ENCODE assay signal across 14 cellular contexts in genomic region chr17:37177234-37177633, GRCh38.
DNase-seq lines count a peak whose midpoint lies in the region; ATAC-seq, FAIRE-seq and TF ChIP-seq lines count a peak whose summit lies in the region.
"Had no signal": no experiment of that assay in that cellular context is flagged by ENCODE, and none has a peak within 500 bp of the region (broad histone marks: within the 10 kb centered on the region; RNA-seq: fewer than 3 reads in every experiment).

No MANE protein-coding gene starts in this region.

- CTCF ChIA-PET in WTC11 (lab: Charles Lee): no interaction called here

- H3K27me3 Mint-ChIP-seq in WTC11 (ENCODE audit: low read depth): no peaks in the 10 kb centered on the region
- H3K27me3 Mint-ChIP-seq: activated naive CD8-positive, alpha-beta T cell treated with anti-CD3 and anti-CD28 coated beads for 36 hours; IgD-negative memory B cell had no signal

- no peaks in the 10 kb centered on the region for H3K9me2 ChIP-seq in Karpas-422 (replicated peaks; ENCODE audit: insufficient read depth, low read length)

- no peak for TF ChIP-seq CTCF in WTC11 (IDR thresholded peaks at IDR 0.05)
- TF ChIP-seq CTCF in kidney (IDR thresholded peaks at IDR 0.05; ENCODE audit: borderline replicate concordance, extremely low read depth, insufficient read depth): no peak
- no peak for TF ChIP-seq CTCF in WERI-Rb-1 (IDR thresholded peaks at IDR 0.05; ENCODE audit: low read depth, low read length)

- ATAC-seq in WTC11 (no peak), HG03097 (IDR thresholded peaks at IDR 0.05; ENCODE audit: low FRiP score, unreplicated experiment) (no peak)
- ATAC-seq: left lobe of liver had no signal

- peak overlapping the region; percentile 17 to 23 for H3K9ac ChIP-seq in kidney (ENCODE audit: low read length in 2 of 2)
- H3K9ac ChIP-seq in Karpas-422 (ENCODE audit: low read length): no peak overlapping the region

- H3K4me1 ChIP-seq in kidney (ENCODE audit: control insufficient read depth in 1 of 2, insufficient read depth in 1 of 2, low read depth in 1 of 2, low read length in 2 of 2) (no peaks in the 10 kb centered on the region), Karpas-422 (ENCODE audit: low read length) (peaks cover 8% of the 10 kb centered on the region)

- H3K4me1 Mint-ChIP-seq in WTC11: peaks cover 13% of the 10 kb centered on the region
- H3K4me1 Mint-ChIP-seq: activated naive CD8-positive, alpha-beta T cell treated with anti-CD3 and anti-CD28 coated beads for 36 hours; IgD-negative memory B cell had no signal

- no peak overlapping the region for H3K27ac ChIP-seq in kidney (ENCODE audit: low read depth in 2 of 2, low read length in 2 of 2)
- H3K27ac ChIP-seq in Karpas-422 (ENCODE audit: low read length): no peak overlapping the region
- H3K27ac ChIP-seq in WERI-Rb-1: no peak overlapping the region
- H3K27ac ChIP-seq: neutrophil had no signal

- H3K36me3 ChIP-seq in kidney (ENCODE audit: control insufficient read depth in 1 of 2, insufficient read depth in 2 of 2, low read length in 2 of 2) (peaks cover 0 to 2% of the 10 kb centered on the region in 2 donors), Karpas-422 (ENCODE audit: insufficient read depth, low read length) (peaks cover 37% of the 10 kb centered on the region), WERI-Rb-1 (peaks cover 54% of the 10 kb centered on the region)
- H3K36me3 ChIP-seq: neutrophil had no signal

- intact Hi-C loops in kidney (cut with DNase I): no loop called here

- H4K20me1 ChIP-seq in Karpas-422 (ENCODE audit: insufficient read depth, low read depth, low read length): no peaks in the 10 kb centered on the region

- H3K36me3 Mint-ChIP-seq in WTC11: peaks cover 17% of the 10 kb centered on the region

- POLR2A ChIA-PET in WTC11 (lab: Charles Lee): no interaction called here

- H3K4me2 ChIP-seq in Karpas-422 (ENCODE audit: low read depth, low read length, poor library complexity, severe bottlenecking): no peak overlapping the region

- H3K9me3 ChIP-seq in kidney (ENCODE audit: control insufficient read depth in 1 of 2, low read length in 2 of 2) (no peaks in the 10 kb centered on the region), Karpas-422 (ENCODE audit: low read length) (no peaks in the 10 kb centered on the region), WERI-Rb-1 (ENCODE audit: severe bottlenecking) (no peaks in the 10 kb centered on the region)
- H3K9me3 ChIP-seq: neutrophil had no signal

- peaks cover 17% of the 10 kb centered on the region for H3K79me2 ChIP-seq in Karpas-422 (ENCODE audit: low read length)

- DNase-seq in Ammon's horn (ENCODE audit: low spot score) (peak; percentile 56), NCI-H1436 treated with DMSO at 0.1 percent for 48 hours (lab: John Stamatoyannopoulos, UW) (peak; percentile 84), WTC11 (ENCODE audit: low spot score) (no peak), kidney (no peak), Karpas-422 (no peak), NCI-H510A treated with DMSO at 0.1 percent for 48 hours (lab: John Stamatoyannopoulos, UW) (no peak), WERI-Rb-1 (no peak)
- DNase-seq: activated CD8-positive, alpha-beta memory T cell treated with anti-CD3 and anti-CD28 coated beads, Interleukin-2, amount 50 U/mL, for 48 hours; activated naive CD8-positive, alpha-beta T cell treated with anti-CD3 and anti-CD28 coated beads for 36 hours; NCI-H446 treated with DMSO at 0.1 percent for 48 hours had no signal

- no peaks in the 10 kb centered on the region for H3K9me3 Mint-ChIP-seq in WTC11
- H3K9me3 Mint-ChIP-seq: activated naive CD8-positive, alpha-beta T cell treated with anti-CD3 and anti-CD28 coated beads for 36 hours; IgD-negative memory B cell had no signal

- H3K4me3 Mint-ChIP-seq in WTC11: no peak overlapping the region
- H3K4me3 Mint-ChIP-seq: activated naive CD8-positive, alpha-beta T cell treated with anti-CD3 and anti-CD28 coated beads for 36 hours; IgD-negative memory B cell had no signal

- no peak overlapping the region for H3K4me3 ChIP-seq in kidney (ENCODE audit: low read length in 2 of 2)
- H3K4me3 ChIP-seq in Karpas-422 (ENCODE audit: low read length): no peak overlapping the region
- H3K4me3 ChIP-seq in WERI-Rb-1 (ENCODE audit: low read depth, low read length): no peak overlapping the region

- no peak overlapping the region for H2AFZ ChIP-seq in Karpas-422 (ENCODE audit: low read length)

- H3K27me3 ChIP-seq in Karpas-422 (ENCODE audit: low read length) (no peaks in the 10 kb centered on the region), WERI-Rb-1 (ENCODE audit: insufficient read depth, low read depth, severe bottlenecking) (no peaks in the 10 kb centered on the region)
- H3K27me3 ChIP-seq: neutrophil had no signal

- FAIRE-seq in kidney (lab: Jason Lieb, UNC): no peak

- peak overlapping the region; percentile 44 for H3K27ac Mint-ChIP-seq in WTC11
- H3K27ac Mint-ChIP-seq: activated naive CD8-positive, alpha-beta T cell treated with anti-CD3 and anti-CD28 coated beads for 36 hours had no signal

TF ChIP-seq in WTC11, 78 proteins besides CTCF, POLR2A, EP300 and RAD21:
- TF ChIP-seq JAZF1 (CRISPR knock-in tag; IDR thresholded peaks at IDR 0.05): no peak
- TF ChIP-seq NFE2L1 (CRISPR knock-in tag; IDR thresholded peaks at IDR 0.05): no peak
- TF ChIP-seq TEAD4 (CRISPR knock-in tag; IDR thresholded peaks at IDR 0.05): no peak
- no peak for TF ChIP-seq E2F4 (CRISPR knock-in tag; IDR thresholded peaks at IDR 0.05; ENCODE audit: borderline replicate concordance, low read depth)
- no peak for TF ChIP-seq PRRX2 (CRISPR knock-in tag; IDR thresholded peaks at IDR 0.05)
- TF ChIP-seq OVOL2 (CRISPR knock-in tag; IDR thresholded peaks at IDR 0.05; ENCODE audit: borderline replicate concordance): no peak
- no peak for TF ChIP-seq AFF4 (CRISPR knock-in tag; IDR thresholded peaks at IDR 0.05; ENCODE audit: borderline replicate concordance)

Comparison
In these comparisons a context has a peak if more than half of its experiments do, and no peak if none do; other contexts are left out.
1. DNase-seq: peak in Ammon's horn (single experiment) and NCI-H1436 treated with DMSO at 0.1 percent for 48 hours (single experiment); none in WTC11 (single experiment), kidney (single experiment), Karpas-422 (single experiment), NCI-H510A treated with DMSO at 0.1 percent for 48 hours (single experiment) and WERI-Rb-1 (single experiment).